33 cellular contexts compared by ENCODE assay signal in genomic region chr16:24931091-24931490, GRCh38.
"Had no signal": no experiment of that assay in that cellular context is flagged by ENCODE, and none has a peak within 500 bp of the region (broad histone marks: within the 10 kb centered on the region; RNA-seq: fewer than 3 reads in every experiment).

No MANE protein-coding gene starts in this region.

- H3K4me3 Mint-ChIP-seq: activated CD4-positive, alpha-beta T cell treated with anti-CD3 and anti-CD28 coated beads for 36 hours; activated CD8-positive, alpha-beta T cell treated with anti-CD3 and anti-CD28 coated beads for 36 hours; activated naive CD4-positive, alpha-beta T cell treated with anti-CD3 and anti-CD28 coated beads for 36 hours; activated naive CD4-positive, alpha-beta T cell treated with anti-CD3 and anti-CD28 coated beads, Interleukin-2, amount 50 U/mL, for 24 hours; activated naive CD8-positive, alpha-beta T cell treated with anti-CD3 and anti-CD28 coated beads for 36 hours; activated naive CD8-positive, alpha-beta T cell treated with anti-CD3 and anti-CD28 coated beads, Interleukin-2, amount 50 U/mL, for 24 hours; activated T-helper 1 cell treated with anti-CD3 and anti-CD28 coated beads, Interleukin-12 subunit alpha, Interleukin-12 subunit beta, Interleukin-2, Interleukin-4 antibody, amounts not matched to agents 30 ng/mL and 10 ng/mL and 1 ng/mL, durations not matched to agents 14 hours and 24 hours and 36 hours; effector memory CD8-positive, alpha-beta T cell; T-helper 17 cell; T-helper 2 cell treated with Interferon-gamma antibody and Interleukin-4, amounts not matched to agents 5 μg/mL and 100 μg/mL, for 36 hours had no signal

- H3K4me1 Mint-ChIP-seq: activated CD4-positive, alpha-beta T cell treated with anti-CD3 and anti-CD28 coated beads for 36 hours; activated naive CD4-positive, alpha-beta T cell treated with anti-CD3 and anti-CD28 coated beads, Interleukin-2, amount 50 U/mL, for 24 hours; activated naive CD8-positive, alpha-beta T cell treated with anti-CD3 and anti-CD28 coated beads for 36 hours; activated naive CD8-positive, alpha-beta T cell treated with anti-CD3 and anti-CD28 coated beads, Interleukin-2, amount 50 U/mL, for 24 hours had no signal

- H3K9me3 ChIP-seq: adrenal gland, body of pancreas, esophagus muscularis mucosa, gastrocnemius medialis, heart left ventricle had no signal

- H3K27ac Mint-ChIP-seq: activated CD4-positive, alpha-beta T cell treated with anti-CD3 and anti-CD28 coated beads for 36 hours; activated CD8-positive, alpha-beta T cell treated with anti-CD3 and anti-CD28 coated beads for 36 hours; activated naive CD4-positive, alpha-beta T cell treated with anti-CD3 and anti-CD28 coated beads for 36 hours; activated naive CD4-positive, alpha-beta T cell treated with anti-CD3 and anti-CD28 coated beads, Interleukin-2, amount 50 U/mL, for 24 hours; activated naive CD8-positive, alpha-beta T cell treated with anti-CD3 and anti-CD28 coated beads for 36 hours; activated naive CD8-positive, alpha-beta T cell treated with anti-CD3 and anti-CD28 coated beads, Interleukin-2, amount 50 U/mL, for 24 hours; activated T-helper 1 cell treated with anti-CD3 and anti-CD28 coated beads, Interleukin-12 subunit alpha, Interleukin-12 subunit beta, Interleukin-2, Interleukin-4 antibody, amounts not matched to agents 30 ng/mL and 10 ng/mL and 1 ng/mL, durations not matched to agents 14 hours and 24 hours and 36 hours; activated T-helper 2 cell treated with anti-CD3 and anti-CD28 coated beads, Interferon-gamma antibody, Interleukin-2, Interleukin-4, amounts not matched to agents 10 μg/mL and 5 μg/mL and 100 μg/mL, durations not matched to agents 14 hours and 24 hours and 36 hours; T-helper 17 cell; T-helper 2 cell treated with Interferon-gamma antibody and Interleukin-4, amounts not matched to agents 5 μg/mL and 100 μg/mL, for 36 hours had no signal

- H3K27me3 Mint-ChIP-seq: activated CD4-positive, alpha-beta T cell treated with anti-CD3 and anti-CD28 coated beads for 36 hours; activated CD8-positive, alpha-beta T cell treated with anti-CD3 and anti-CD28 coated beads for 36 hours; activated naive CD4-positive, alpha-beta T cell treated with anti-CD3 and anti-CD28 coated beads, Interleukin-2, amount 50 U/mL, for 24 hours; activated naive CD8-positive, alpha-beta T cell treated with anti-CD3 and anti-CD28 coated beads for 36 hours; activated naive CD8-positive, alpha-beta T cell treated with anti-CD3 and anti-CD28 coated beads, Interleukin-2, amount 50 U/mL, for 24 hours; effector memory CD8-positive, alpha-beta T cell; T-helper 17 cell had no signal

- H3K9me3 Mint-ChIP-seq: activated CD8-positive, alpha-beta T cell treated with anti-CD3 and anti-CD28 coated beads for 36 hours; activated naive CD4-positive, alpha-beta T cell treated with anti-CD3 and anti-CD28 coated beads for 36 hours; activated naive CD4-positive, alpha-beta T cell treated with anti-CD3 and anti-CD28 coated beads, Interleukin-2, amount 50 U/mL, for 24 hours; activated naive CD8-positive, alpha-beta T cell treated with anti-CD3 and anti-CD28 coated beads for 36 hours; activated naive CD8-positive, alpha-beta T cell treated with anti-CD3 and anti-CD28 coated beads, Interleukin-2, amount 50 U/mL, for 24 hours; activated T-helper 1 cell treated with anti-CD3 and anti-CD28 coated beads, Interleukin-12 subunit alpha, Interleukin-12 subunit beta, Interleukin-2, Interleukin-4 antibody, amounts not matched to agents 30 ng/mL and 10 ng/mL and 1 ng/mL, durations not matched to agents 14 hours and 24 hours and 36 hours; activated T-helper 2 cell treated with anti-CD3 and anti-CD28 coated beads, Interferon-gamma antibody, Interleukin-2, Interleukin-4, amounts not matched to agents 10 μg/mL and 5 μg/mL and 100 μg/mL, durations not matched to agents 14 hours and 24 hours and 36 hours; effector memory CD8-positive, alpha-beta T cell; T-helper 2 cell treated with Interferon-gamma antibody and Interleukin-4, amounts not matched to agents 5 μg/mL and 100 μg/mL, for 36 hours had no signal

- DNase-seq: activated CD4-positive, alpha-beta T cell treated with anti-CD3 and anti-CD28 coated beads for 36 hours; activated CD4-positive, alpha-beta T cell treated with anti-CD3 and anti-CD28 coated beads, Interleukin-2, amount 50 U/mL, for 1 hour; activated CD4-positive, alpha-beta T cell treated with anti-CD3 and anti-CD28 coated beads, Interleukin-2, amount 50 U/mL, for 48 hours; activated CD4-positive, CD25-positive, alpha-beta regulatory T cell; activated CD4-positive, CD25-positive, alpha-beta regulatory T cell treated with anti-CD3 and anti-CD28 coated beads, Interleukin-2, amount 50 U/mL, for 72 hours; activated CD8-positive, alpha-beta memory T cell treated with anti-CD3 and anti-CD28 coated beads for 24 hours; activated CD8-positive, alpha-beta T cell treated with anti-CD3 and anti-CD28 coated beads for 36 hours; activated effector memory CD4-positive, alpha-beta T cell treated with anti-CD3 and anti-CD28 coated beads, Interleukin-2, amount 50 U/mL, for 16 hours; activated naive CD4-positive, alpha-beta T cell treated with anti-CD3 and anti-CD28 coated beads for 36 hours; activated naive CD8-positive, alpha-beta T cell treated with anti-CD3 and anti-CD28 coated beads for 36 hours; activated naive CD8-positive, alpha-beta T cell treated with anti-CD3 and anti-CD28 coated beads, Interleukin-2, amount 50 U/mL, for 24 hours; activated T-cell treated with anti-CD3 and anti-CD28 coated beads, Interleukin-2, amount 50 U/mL, for 48 hours; amygdala; aorta; body of pancreas; caudate nucleus; cortex of kidney; dermis blood vessel endothelial cell; effector CD4-positive, alpha-beta T cell; effector memory CD8-positive, alpha-beta T cell; erythroblast; foreskin keratinocyte; gastrocnemius medialis; glutamatergic neuron; heart left ventricle; T-helper 1 cell; T-helper 17 cell had no signal

- ATAC-seq: activated CD4-positive, alpha-beta T cell treated with anti-CD3 and anti-CD28 coated beads for 36 hours; activated CD8-positive, alpha-beta T cell treated with anti-CD3 and anti-CD28 coated beads for 36 hours; activated naive CD8-positive, alpha-beta T cell treated with anti-CD3 and anti-CD28 coated beads, Interleukin-2, amount 50 U/mL, for 24 hours; body of pancreas; effector memory CD8-positive, alpha-beta T cell; foreskin keratinocyte; gastrocnemius medialis; T-helper 17 cell had no signal

- H3K4me1 ChIP-seq: adrenal gland, body of pancreas, esophagus muscularis mucosa, gastrocnemius medialis, heart left ventricle had no signal

- H3K27me3 ChIP-seq: adrenal gland, body of pancreas, esophagus muscularis mucosa, foreskin keratinocyte, gastrocnemius medialis, heart left ventricle had no signal

- H3K4me3 ChIP-seq: adrenal gland, body of pancreas, esophagus muscularis mucosa, gastrocnemius medialis, heart left ventricle had no signal

- H3K27ac ChIP-seq: adrenal gland, body of pancreas, esophagus muscularis mucosa, foreskin keratinocyte, gastrocnemius medialis, heart left ventricle had no signal
